ENCODE assay signal across 1 cellular context in the genomic region with DNA sequence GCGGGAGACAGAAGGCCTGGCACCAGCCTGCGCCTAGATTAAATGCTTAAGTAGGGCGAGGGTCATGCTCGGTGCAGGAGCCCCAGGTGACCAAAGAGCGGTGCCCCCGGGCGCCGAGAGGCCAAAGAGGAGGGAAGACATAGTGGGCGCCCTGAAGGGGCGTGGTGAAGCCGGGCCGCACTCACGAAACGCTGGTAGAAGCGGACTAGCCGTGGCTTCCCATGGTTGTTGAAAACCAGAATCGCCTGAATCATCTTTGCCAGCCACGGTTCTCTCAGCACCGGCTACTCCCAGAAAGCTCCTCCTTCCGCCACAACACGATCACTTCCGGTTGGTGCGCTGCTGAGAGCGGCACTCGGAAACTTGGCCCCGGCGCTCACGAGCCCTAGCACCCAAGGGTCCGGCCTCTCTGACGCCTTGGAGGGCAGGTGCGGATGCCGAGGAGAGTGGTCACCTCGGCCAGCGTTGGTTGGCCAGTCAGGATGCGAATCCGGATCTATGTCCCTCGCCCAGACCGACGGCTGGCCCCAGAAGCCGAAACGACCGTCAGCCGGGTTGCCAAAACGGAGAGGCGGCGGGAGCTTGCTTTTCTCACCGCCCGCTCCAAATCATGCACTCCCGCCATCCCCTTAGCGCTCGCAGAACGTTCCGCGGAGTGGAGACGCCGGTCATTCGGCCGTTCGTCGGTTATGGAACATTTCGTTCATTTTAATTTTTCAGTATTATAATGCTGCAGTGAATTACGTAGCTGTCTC.
TF ChIP-seq lines count a peak whose summit lies in the region.

A gene (minus strand): TSS at position 299 of the 755 bp plus-strand sequence. CDS start 45 bp downstream, at position 254.

TF ChIP-seq in HEK293, 187 proteins besides CTCF, POLR2A, EP300 and RAD21 (continued from another document):
- TF ChIP-seq, protein P1, sequence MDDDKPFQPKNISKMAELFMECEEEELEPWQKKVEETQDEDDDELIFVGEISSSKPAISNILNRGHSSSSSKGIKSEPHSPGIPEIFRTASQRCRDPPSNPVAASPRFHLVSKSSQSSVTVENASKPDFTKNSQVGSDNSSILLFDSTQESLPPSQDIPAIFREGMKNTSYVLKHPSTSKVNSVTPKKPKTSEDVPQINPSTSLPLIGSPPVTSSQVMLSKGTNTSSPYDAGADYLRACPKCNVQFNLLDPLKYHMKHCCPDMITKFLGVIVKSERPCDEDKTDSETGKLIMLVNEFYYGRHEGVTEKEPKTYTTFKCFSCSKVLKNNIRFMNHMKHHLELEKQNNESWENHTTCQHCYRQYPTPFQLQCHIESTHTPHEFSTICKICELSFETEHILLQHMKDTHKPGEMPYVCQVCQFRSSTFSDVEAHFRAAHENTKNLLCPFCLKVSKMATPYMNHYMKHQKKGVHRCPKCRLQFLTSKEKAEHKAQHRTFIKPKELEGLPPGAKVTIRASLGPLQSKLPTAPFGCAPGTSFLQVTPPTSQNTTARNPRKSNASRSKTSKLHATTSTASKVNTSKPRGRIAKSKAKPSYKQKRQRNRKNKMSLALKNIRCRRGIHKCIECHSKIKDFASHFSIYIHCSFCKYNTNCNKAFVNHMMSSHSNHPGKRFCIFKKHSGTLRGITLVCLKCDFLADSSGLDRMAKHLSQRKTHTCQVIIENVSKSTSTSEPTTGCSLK (tag by site-specific recombination; IDR thresholded peaks at IDR 0.05): no peak
- TF ChIP-seq, protein P2, sequence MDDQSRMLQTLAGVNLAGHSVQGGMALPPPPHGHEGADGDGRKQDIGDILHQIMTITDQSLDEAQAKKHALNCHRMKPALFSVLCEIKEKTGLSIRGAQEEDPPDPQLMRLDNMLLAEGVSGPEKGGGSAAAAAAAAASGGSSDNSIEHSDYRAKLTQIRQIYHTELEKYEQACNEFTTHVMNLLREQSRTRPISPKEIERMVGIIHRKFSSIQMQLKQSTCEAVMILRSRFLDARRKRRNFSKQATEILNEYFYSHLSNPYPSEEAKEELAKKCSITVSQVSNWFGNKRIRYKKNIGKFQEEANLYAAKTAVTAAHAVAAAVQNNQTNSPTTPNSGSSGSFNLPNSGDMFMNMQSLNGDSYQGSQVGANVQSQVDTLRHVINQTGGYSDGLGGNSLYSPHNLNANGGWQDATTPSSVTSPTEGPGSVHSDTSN (CRISPR knock-in tag; IDR thresholded peaks at IDR 0.05): peak; percentile 50; the same call in 1 of the 2 replicates
- no peak for TF ChIP-seq ZNF311 (tag by site-specific recombination; IDR thresholded peaks at IDR 0.05; ENCODE audit: borderline replicate concordance)
- no peak for TF ChIP-seq ZNF211 (tag by site-specific recombination; IDR thresholded peaks at IDR 0.05; ENCODE audit: low read depth)
- TF ChIP-seq PRDM1 (tag by site-specific recombination; IDR thresholded peaks at IDR 0.05): no peak
- peak; percentile 75 for TF ChIP-seq ZNF843 (tag by site-specific recombination; IDR thresholded peaks at IDR 0.05)
- peak; percentile 95; the same call in 1 of the 2 replicates for TF ChIP-seq ZNF391 (tag by site-specific recombination; IDR thresholded peaks at IDR 0.05; ENCODE audit: borderline replicate concordance, low read depth)
- peak; percentile 98 for TF ChIP-seq ZNF324 (tag by site-specific recombination; IDR thresholded peaks at IDR 0.05)
- TF ChIP-seq ZNF529 (tag by site-specific recombination; IDR thresholded peaks at IDR 0.05; ENCODE audit: insufficient replicate concordance): no peak
- TF ChIP-seq, protein P3, sequence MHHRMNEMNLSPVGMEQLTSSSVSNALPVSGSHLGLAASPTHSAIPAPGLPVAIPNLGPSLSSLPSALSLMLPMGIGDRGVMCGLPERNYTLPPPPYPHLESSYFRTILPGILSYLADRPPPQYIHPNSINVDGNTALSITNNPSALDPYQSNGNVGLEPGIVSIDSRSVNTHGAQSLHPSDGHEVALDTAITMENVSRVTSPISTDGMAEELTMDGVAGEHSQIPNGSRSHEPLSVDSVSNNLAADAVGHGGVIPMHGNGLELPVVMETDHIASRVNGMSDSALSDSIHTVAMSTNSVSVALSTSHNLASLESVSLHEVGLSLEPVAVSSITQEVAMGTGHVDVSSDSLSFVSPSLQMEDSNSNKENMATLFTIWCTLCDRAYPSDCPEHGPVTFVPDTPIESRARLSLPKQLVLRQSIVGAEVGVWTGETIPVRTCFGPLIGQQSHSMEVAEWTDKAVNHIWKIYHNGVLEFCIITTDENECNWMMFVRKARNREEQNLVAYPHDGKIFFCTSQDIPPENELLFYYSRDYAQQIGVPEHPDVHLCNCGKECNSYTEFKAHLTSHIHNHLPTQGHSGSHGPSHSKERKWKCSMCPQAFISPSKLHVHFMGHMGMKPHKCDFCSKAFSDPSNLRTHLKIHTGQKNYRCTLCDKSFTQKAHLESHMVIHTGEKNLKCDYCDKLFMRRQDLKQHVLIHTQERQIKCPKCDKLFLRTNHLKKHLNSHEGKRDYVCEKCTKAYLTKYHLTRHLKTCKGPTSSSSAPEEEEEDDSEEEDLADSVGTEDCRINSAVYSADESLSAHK (tag by site-specific recombination; IDR thresholded peaks at IDR 0.05): no peak; the same call in 1 of the 2 replicates
- TF ChIP-seq, protein P4, sequence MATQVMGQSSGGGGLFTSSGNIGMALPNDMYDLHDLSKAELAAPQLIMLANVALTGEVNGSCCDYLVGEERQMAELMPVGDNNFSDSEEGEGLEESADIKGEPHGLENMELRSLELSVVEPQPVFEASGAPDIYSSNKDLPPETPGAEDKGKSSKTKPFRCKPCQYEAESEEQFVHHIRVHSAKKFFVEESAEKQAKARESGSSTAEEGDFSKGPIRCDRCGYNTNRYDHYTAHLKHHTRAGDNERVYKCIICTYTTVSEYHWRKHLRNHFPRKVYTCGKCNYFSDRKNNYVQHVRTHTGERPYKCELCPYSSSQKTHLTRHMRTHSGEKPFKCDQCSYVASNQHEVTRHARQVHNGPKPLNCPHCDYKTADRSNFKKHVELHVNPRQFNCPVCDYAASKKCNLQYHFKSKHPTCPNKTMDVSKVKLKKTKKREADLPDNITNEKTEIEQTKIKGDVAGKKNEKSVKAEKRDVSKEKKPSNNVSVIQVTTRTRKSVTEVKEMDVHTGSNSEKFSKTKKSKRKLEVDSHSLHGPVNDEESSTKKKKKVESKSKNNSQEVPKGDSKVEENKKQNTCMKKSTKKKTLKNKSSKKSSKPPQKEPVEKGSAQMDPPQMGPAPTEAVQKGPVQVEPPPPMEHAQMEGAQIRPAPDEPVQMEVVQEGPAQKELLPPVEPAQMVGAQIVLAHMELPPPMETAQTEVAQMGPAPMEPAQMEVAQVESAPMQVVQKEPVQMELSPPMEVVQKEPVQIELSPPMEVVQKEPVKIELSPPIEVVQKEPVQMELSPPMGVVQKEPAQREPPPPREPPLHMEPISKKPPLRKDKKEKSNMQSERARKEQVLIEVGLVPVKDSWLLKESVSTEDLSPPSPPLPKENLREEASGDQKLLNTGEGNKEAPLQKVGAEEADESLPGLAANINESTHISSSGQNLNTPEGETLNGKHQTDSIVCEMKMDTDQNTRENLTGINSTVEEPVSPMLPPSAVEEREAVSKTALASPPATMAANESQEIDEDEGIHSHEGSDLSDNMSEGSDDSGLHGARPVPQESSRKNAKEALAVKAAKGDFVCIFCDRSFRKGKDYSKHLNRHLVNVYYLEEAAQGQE (tag by site-specific recombination; IDR thresholded peaks at IDR 0.05): peak; percentile 57
- TF ChIP-seq SETDB1 (IDR thresholded peaks at IDR 0.05; ENCODE audit: insufficient read length, low read length): no peak
- TF ChIP-seq ZNF560 (tag by site-specific recombination; IDR thresholded peaks at IDR 0.05; ENCODE audit: borderline replicate concordance): no peak
- TF ChIP-seq ZFP41 (tag by site-specific recombination; IDR thresholded peaks at IDR 0.05; ENCODE audit: borderline replicate concordance): peak; percentile 62; the same call in 1 of the 2 replicates
- TF ChIP-seq ZNF777 (tag by site-specific recombination; IDR thresholded peaks at IDR 0.05; ENCODE audit: borderline replicate concordance): no peak; the same call in none of the 2 replicates
- no peak for TF ChIP-seq ZNF670 (tag by site-specific recombination; IDR thresholded peaks at IDR 0.05; ENCODE audit: low read depth)
- TF ChIP-seq GFI1B (tag by site-specific recombination; IDR thresholded peaks at IDR 0.05): 0 out of 2 replicates have a peak, but pooled peaks have one; percentile 61
- TF ChIP-seq, protein P5, sequence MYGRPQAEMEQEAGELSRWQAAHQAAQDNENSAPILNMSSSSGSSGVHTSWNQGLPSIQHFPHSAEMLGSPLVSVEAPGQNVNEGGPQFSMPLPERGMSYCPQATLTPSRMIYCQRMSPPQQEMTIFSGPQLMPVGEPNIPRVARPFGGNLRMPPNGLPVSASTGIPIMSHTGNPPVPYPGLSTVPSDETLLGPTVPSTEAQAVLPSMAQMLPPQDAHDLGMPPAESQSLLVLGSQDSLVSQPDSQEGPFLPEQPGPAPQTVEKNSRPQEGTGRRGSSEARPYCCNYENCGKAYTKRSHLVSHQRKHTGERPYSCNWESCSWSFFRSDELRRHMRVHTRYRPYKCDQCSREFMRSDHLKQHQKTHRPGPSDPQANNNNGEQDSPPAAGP (tag by site-specific recombination; IDR thresholded peaks at IDR 0.05): peak; percentile 99
- peak; percentile 85 for TF ChIP-seq ZNF677 (tag by site-specific recombination; IDR thresholded peaks at IDR 0.05)
- peak; percentile 70 for TF ChIP-seq ZNF792 (tag by site-specific recombination; IDR thresholded peaks at IDR 0.05)
- TF ChIP-seq TCF7L2 (IDR thresholded peaks at IDR 0.05; ENCODE audit: borderline replicate concordance, low read depth, low read length): no peak
- TF ChIP-seq ZNF544 (tag by site-specific recombination; IDR thresholded peaks at IDR 0.05): no peak
- TF ChIP-seq ZFP37 (tag by site-specific recombination; IDR thresholded peaks at IDR 0.05): peak; percentile 100
